ENCODE assay signal across 27 cellular contexts in the genomic region with DNA sequence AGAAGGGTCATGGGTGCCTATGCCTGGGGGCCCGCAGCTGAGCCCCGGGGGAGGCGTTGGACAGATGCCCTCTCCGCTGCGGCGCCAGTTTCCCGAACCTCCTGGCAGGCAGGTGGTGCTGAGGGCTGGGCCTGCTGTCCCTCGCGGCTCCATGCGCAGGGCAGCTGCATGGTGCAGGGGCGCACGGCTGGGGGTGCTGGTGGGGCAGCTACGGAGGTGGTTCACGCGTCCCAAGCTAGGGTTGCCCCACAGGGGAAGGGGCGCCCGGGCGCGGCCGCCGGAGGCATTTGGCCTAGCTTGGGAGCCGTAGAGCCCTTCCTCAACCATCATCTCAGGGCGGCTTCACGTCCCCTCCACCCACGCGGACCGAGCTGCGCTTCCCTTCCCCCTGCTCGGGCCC.
"Had no signal": no experiment of that assay in that cellular context is flagged by ENCODE, and none has a peak within 500 bp of the region (broad histone marks: within the 10 kb centered on the region; RNA-seq: fewer than 3 reads in every experiment).

No MANE protein-coding gene starts in this region.

- H3K4me3 Mint-ChIP-seq: activated CD8-positive, alpha-beta T cell treated with anti-CD3 and anti-CD28 coated beads for 36 hours; activated naive CD8-positive, alpha-beta T cell treated with anti-CD3 and anti-CD28 coated beads, Interleukin-2, amount 50 U/mL, for 24 hours; activated T-cell treated with anti-CD3 and anti-CD28 coated beads, Interleukin-2, amount 50 U/mL, for 4 hours had no signal

- H3K27me3 Mint-ChIP-seq: activated CD8-positive, alpha-beta T cell treated with anti-CD3 and anti-CD28 coated beads for 36 hours; activated naive CD8-positive, alpha-beta T cell treated with anti-CD3 and anti-CD28 coated beads, Interleukin-2, amount 50 U/mL, for 24 hours had no signal

- H3K27ac Mint-ChIP-seq: activated CD8-positive, alpha-beta T cell treated with anti-CD3 and anti-CD28 coated beads for 36 hours; activated naive CD8-positive, alpha-beta T cell treated with anti-CD3 and anti-CD28 coated beads, Interleukin-2, amount 50 U/mL, for 24 hours had no signal

- H3K4me1 Mint-ChIP-seq: activated naive CD8-positive, alpha-beta T cell treated with anti-CD3 and anti-CD28 coated beads, Interleukin-2, amount 50 U/mL, for 24 hours had no signal

- H3K4me3 ChIP-seq: ascending aorta, body of pancreas, Peyer's patch, SJCRH30 had no signal

- H3K4me1 ChIP-seq: ascending aorta, body of pancreas, Peyer's patch, SJCRH30 had no signal

- H3K27ac ChIP-seq: ascending aorta, body of pancreas, KMS-11, Peyer's patch, RWPE1, SJCRH30, VCaP had no signal

- H3K27me3 ChIP-seq: ascending aorta, body of pancreas, Peyer's patch, SJCRH30 had no signal

- H3K4me2 ChIP-seq: KMS-11, SK-N-SH had no signal

- H3K9me2 ChIP-seq: SK-N-SH had no signal

- ATAC-seq: activated CD8-positive, alpha-beta T cell treated with anti-CD3 and anti-CD28 coated beads for 36 hours; activated naive CD4-positive, alpha-beta T cell treated with anti-CD3 and anti-CD28 coated beads, Interleukin-2, amount 50 U/mL, for 72 hours; activated naive CD8-positive, alpha-beta T cell treated with anti-CD3 and anti-CD28 coated beads, Interleukin-2, amount 50 U/mL, for 24 hours; activated T-cell treated with anti-CD3 and anti-CD28 coated beads, Interleukin-2, amount 50 U/mL, for 4 hours; body of pancreas had no signal

- DNase-seq: activated CD4-positive, alpha-beta T cell treated with anti-CD3 and anti-CD28 coated beads for 4 hours; activated CD8-positive, alpha-beta T cell treated with anti-CD3 and anti-CD28 coated beads for 36 hours; activated effector memory CD4-positive, alpha-beta T cell treated with anti-CD3 and anti-CD28 coated beads, Interleukin-2, amount 50 U/mL, for 16 hours; activated naive CD4-positive, alpha-beta T cell treated with Interleukin-2 at 50 U/mL for 16 hours; activated naive CD8-positive, alpha-beta T cell treated with anti-CD3 and anti-CD28 coated beads, Interleukin-2, amount 50 U/mL, for 24 hours; activated T-cell treated with anti-CD3 and anti-CD28 coated beads, Interleukin-2, amount 50 U/mL, for 4 hours; amniotic stem cell; body of pancreas; central memory CD4-positive, alpha-beta T cell; NCI-H1092 treated with DMSO at 0.1 percent for 48 hours; NCI-H1417 treated with DMSO at 0.1 percent for 48 hours; NCI-H1694 treated with DMSO at 0.1 percent for 48 hours; NCI-H2029 treated with DMSO at 0.1 percent for 48 hours; NCI-H510A treated with DMSO at 0.1 percent for 48 hours; NCI-H69; NK-92 treated with Interleukin-12 subunit alpha and Interleukin-12 subunit beta, amount 100 ng/mL, for 24 hours; OCI-M1; Right ventricle myocardium superior; SJCRH30; SK-N-SH; T-helper 1 cell had no signal
